In the genomic region with DNA sequence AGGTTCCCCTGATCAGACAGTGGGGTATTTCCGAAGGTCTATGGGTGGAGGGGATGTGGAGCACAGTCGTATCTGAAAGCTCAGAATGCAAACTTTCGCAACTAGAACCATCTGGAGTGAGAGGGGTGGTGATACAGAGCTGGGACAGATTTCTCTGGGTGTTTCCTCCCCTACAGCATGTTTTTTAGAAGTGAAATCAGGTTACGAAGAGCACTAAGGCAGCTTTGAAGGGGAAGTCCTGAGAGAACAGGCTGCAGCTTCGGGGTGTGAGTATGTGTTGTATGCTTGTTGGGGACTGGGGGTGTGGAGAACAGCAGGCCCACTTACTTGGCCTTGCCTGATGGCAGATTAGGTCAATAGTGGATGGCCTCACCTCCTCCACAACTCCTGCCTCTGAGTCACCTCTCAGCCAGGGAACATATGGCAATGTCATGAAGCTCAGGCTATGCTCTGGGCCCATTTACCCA, we compare ENCODE assay signal across 8 cellular contexts.
A peak's percentile ranks its signal among the peaks of the same experiment; 100 is the strongest.
DNase-seq lines count a peak whose midpoint lies in the region; ATAC-seq, FAIRE-seq and TF ChIP-seq lines count a peak whose summit lies in the region.

No MANE protein-coding gene starts in this region.

- peak; percentile 75 for ATAC-seq in GM21717 (IDR thresholded peaks at IDR 0.05; ENCODE audit: unreplicated experiment)

- FAIRE-seq in GM12891 (lab: Jason Lieb, UNC), result peak; percentile 83

- DNase-seq in GM12891 (ENCODE audit: insufficient read length, low spot score), result no peak
- peak; percentile 74 for DNase-seq in NOMO-1 treated with DMSO at 0.1 percent for 48 hours (lab: John Stamatoyannopoulos, UW; ENCODE audit: unreplicated experiment)
- DNase-seq in foreskin fibroblast, result peak; percentile 11 to 55
- no peak for DNase-seq in dorsolateral prefrontal cortex
- no peak for DNase-seq in NCI-H2029 treated with DMSO at 0.1 percent for 48 hours (lab: John Stamatoyannopoulos, UW)
- DNase-seq in NCI-H82 (lab: John Stamatoyannopoulos, UW), result no peak
- no peak for DNase-seq in COLO668 (lab: John Stamatoyannopoulos, UW; ENCODE audit: unreplicated experiment)

- TF ChIP-seq POLR2A in GM12891 (IDR thresholded peaks at IDR 0.05; ENCODE audit: low read depth, low read length), result no peak

- peak overlapping the region in 1 of 59 donors; percentile 16 for H3K27ac ChIP-seq in dorsolateral prefrontal cortex

- H3K4me3 ChIP-seq in foreskin fibroblast (ENCODE audit: low read depth in 1 of 2, low read length in 2 of 2), result no peak overlapping the region
- no peak overlapping the region for H3K4me3 ChIP-seq in dorsolateral prefrontal cortex

- H3K27me3 ChIP-seq in dorsolateral prefrontal cortex, result no peaks in the 10 kb centered on the region

- TF ChIP-seq CTCF in foreskin fibroblast (IDR thresholded peaks at IDR 0.05; ENCODE audit: low read depth, low read length) (no peak), dorsolateral prefrontal cortex (IDR thresholded peaks at IDR 0.05 in 54 of 56, conservative IDR thresholded peaks at IDR 0.05 in 2 of 56; ENCODE audit: low read depth in 1 of 56, partially characterized antibody in 56 of 56) (no peak)

- intact Hi-C loops in dorsolateral prefrontal cortex (cut with DNase I), result no loop called here

TF ChIP-seq in GM12891, 5 proteins besides CTCF, POLR2A, EP300 and RAD21:
- peak; percentile 60 for TF ChIP-seq SPI1 (IDR thresholded peaks at IDR 0.05; ENCODE audit: low read depth, low read length)
- 0 out of 2 replicates have a peak, but pooled peaks have one; percentile 9 for TF ChIP-seq POU2F2 (IDR thresholded peaks at IDR 0.05; ENCODE audit: low read depth, low read length)
- peak; percentile 20; the same call in 1 of the 2 replicates for TF ChIP-seq TAF1 (IDR thresholded peaks at IDR 0.05; ENCODE audit: low read depth, low read length)
- no peak for TF ChIP-seq PAX5 (IDR thresholded peaks at IDR 0.05; ENCODE audit: insufficient read depth, low read length, severe bottlenecking)
TF ChIP-seq in GM12891: peak in this region for 3.

Comparison
In these comparisons a context has a peak if more than half of its experiments do, and no peak if none do; other contexts are left out.
1. DNase-seq: peak in NOMO-1 treated with DMSO at 0.1 percent for 48 hours (single experiment) and foreskin fibroblast (2 of 2); none in GM12891 (single experiment), dorsolateral prefrontal cortex (0 of 10), NCI-H2029 treated with DMSO at 0.1 percent for 48 hours (single experiment), NCI-H82 (single experiment) and COLO668 (single experiment).